ENCODE assay signal across 8 cellular contexts in genomic region chr15:70142322-70143191, GRCh38. TPM values are rescaled to one million over a fixed set of nuclear protein-coding genes. Genes with fewer than 3 reads are reported as not detected.
DNase-seq lines count a peak whose midpoint lies in the region; ATAC-seq and TF ChIP-seq lines count a peak whose summit lies in the region.

No MANE protein-coding gene starts in this region.

- H3K4me3 Mint-ChIP-seq in activated T-helper 17 cell treated with anti-CD3 and anti-CD28 coated beads, Interleukin-2, amount 50 U/mL, for 72 hours = peak overlapping the region; percentile 74
- H3K4me3 Mint-ChIP-seq in type B pancreatic cell = peak overlapping the region; percentile 72

- H3K4me1 Mint-ChIP-seq in activated T-helper 17 cell treated with anti-CD3 and anti-CD28 coated beads, Interleukin-2, amount 50 U/mL, for 72 hours = peaks cover 18% of the 10 kb centered on the region
- H3K4me1 Mint-ChIP-seq in type B pancreatic cell (ENCODE audit: unreplicated experiment) = peaks cover 55% of the 10 kb centered on the region

- H3K9me3 Mint-ChIP-seq in activated T-helper 17 cell treated with anti-CD3 and anti-CD28 coated beads, Interleukin-2, amount 50 U/mL, for 72 hours = no peaks in the 10 kb centered on the region
- no peaks in the 10 kb centered on the region for H3K9me3 Mint-ChIP-seq in type B pancreatic cell

- in situ Hi-C loops in GM13976 (cut with MboI; ENCODE audit: low sequenced_read_pairs, unreplicated experiment) = no loop called here

- no peaks in the 10 kb centered on the region for H3K36me3 Mint-ChIP-seq in activated T-helper 17 cell treated with anti-CD3 and anti-CD28 coated beads, Interleukin-2, amount 50 U/mL, for 72 hours (ENCODE audit: low read depth)
- no peaks in the 10 kb centered on the region for H3K36me3 Mint-ChIP-seq in type B pancreatic cell

- peak overlapping the region; percentile 83 for H3K27ac Mint-ChIP-seq in activated T-helper 17 cell treated with anti-CD3 and anti-CD28 coated beads, Interleukin-2, amount 50 U/mL, for 72 hours
- H3K27ac Mint-ChIP-seq in type B pancreatic cell = peak overlapping the region; percentile 81

- peaks cover 12% of the 10 kb centered on the region for H3K27me3 Mint-ChIP-seq in activated T-helper 17 cell treated with anti-CD3 and anti-CD28 coated beads, Interleukin-2, amount 50 U/mL, for 72 hours
- H3K27me3 Mint-ChIP-seq in type B pancreatic cell = peaks cover 33% of the 10 kb centered on the region

- DNase-seq in activated effector memory CD4-positive, alpha-beta T cell treated with anti-CD3 and anti-CD28 coated beads, Interleukin-2, amount 50 U/mL, for 16 hours = peak; percentile 65
- DNase-seq in activated effector memory CD4-positive, alpha-beta T cell treated with Interleukin-2 at 50 U/mL for 16 hours = no peak
- DNase-seq in medulla oblongata (ENCODE audit: extremely low spot score) (peak; percentile 54), type B pancreatic cell (ENCODE audit: extremely low spot score, unreplicated experiment) (no peak), GM13976 (ENCODE audit: low spot score) (no peak)

- TF ChIP-seq CTCF in type B pancreatic cell (conservative IDR thresholded peaks at IDR 0.05) (no peak), GM13976 (IDR thresholded peaks at IDR 0.05; ENCODE audit: borderline replicate concordance, control extremely low read depth, extremely low read depth, insufficient read depth, missing control alignments) (no peak)

- peak; percentile 85 for ATAC-seq in activated T-helper 17 cell treated with anti-CD3 and anti-CD28 coated beads, Interleukin-2, amount 50 U/mL, for 72 hours (replicated peaks)
- ATAC-seq in HG03571 (IDR thresholded peaks at IDR 0.05; ENCODE audit: unreplicated experiment) (no peak), HG02840 (IDR thresholded peaks at IDR 0.05; ENCODE audit: low FRiP score, unreplicated experiment) (no peak)

RNA-seq across cellular contexts. Expression of gene TLE3, which starts 44.8 kb away (rescaled TPM):
- total RNA-seq in activated T-helper 17 cell treated with anti-CD3 and anti-CD28 coated beads, Interleukin-2, amount 50 U/mL, for 72 hours = 100 to 1,000 TPM in 1 of 2 donors, 10 to 100 TPM in 1; 94.9 to 131 TPM
- total RNA-seq in type B pancreatic cell (ENCODE audit: low replicate concordance) = 109 and 185 TPM in 2 replicates

Comparison
In these comparisons a context has a peak if more than half of its experiments do, and no peak if none do; other contexts are left out.
1. DNase-seq: peak in activated effector memory CD4-positive, alpha-beta T cell treated with anti-CD3 and anti-CD28 coated beads, Interleukin-2, amount 50 U/mL, for 16 hours (single experiment) and medulla oblongata (single experiment); none in activated effector memory CD4-positive, alpha-beta T cell treated with Interleukin-2 at 50 U/mL for 16 hours (single experiment), type B pancreatic cell (single experiment) and GM13976 (single experiment).